15 cellular contexts compared by ENCODE assay signal in genomic region chr5:133403741-133404364, GRCh38.
DNase-seq lines count a peak whose midpoint lies in the region; ATAC-seq and TF ChIP-seq lines count a peak whose summit lies in the region.
"Had no signal": no experiment of that assay in that cellular context is flagged by ENCODE, and none has a peak within 500 bp of the region (broad histone marks: within the 10 kb centered on the region; RNA-seq: fewer than 3 reads in every experiment).

No MANE protein-coding gene starts in this region.

- H2AFZ ChIP-seq in neuronal stem cell (ENCODE audit: low read length): no peak overlapping the region

- WGBS in esophagus muscularis mucosa: 96% methylated on average over 4 of the region's 5 CpGs
- WGBS in neuronal stem cell (ENCODE audit: extremely low coverage in 2 of 2, insufficient read length in 2 of 2, insufficient replicate concordance in 1 of 2), 2 donors: no CpG with 5 or more reads among the region's 5 CpGs

- H3K4ac ChIP-seq in neuronal stem cell (ENCODE audit: low read length): no peak overlapping the region

- no peak overlapping the region for H2BK12ac ChIP-seq in neuronal stem cell (ENCODE audit: low read length)

- no peak for TF ChIP-seq EP300 in esophagus muscularis mucosa (IDR thresholded peaks at IDR 0.05)

- intact Hi-C loops in left cardiac atrium (cut with DNase I) (no loop called here), esophagus muscularis mucosa (cut with DNase I) (no loop called here), lower lobe of right lung (cut with DNase I) (no loop called here)

- no peak overlapping the region for H3K14ac ChIP-seq in neuronal stem cell (ENCODE audit: low read length)

- H3K9me3 ChIP-seq in right atrium auricular region (no peaks in the 10 kb centered on the region), esophagus muscularis mucosa (no peaks in the 10 kb centered on the region), neuronal stem cell (replicated peaks in 1 of 2; ENCODE audit: control insufficient read depth in 2 of 2, insufficient read depth in 1 of 2, low read depth in 1 of 2, low read length in 2 of 2) (no peaks in the 10 kb centered on the region), lower lobe of right lung (no peaks in the 10 kb centered on the region)

- peak overlapping the region; percentile 5 for H3K18ac ChIP-seq in neuronal stem cell (ENCODE audit: low read length)

- no peak overlapping the region for H3K9ac ChIP-seq in neuronal stem cell (ENCODE audit: low read depth, low read length, poor library complexity)

- TF ChIP-seq POLR2A in esophagus muscularis mucosa (IDR thresholded peaks at IDR 0.05; ENCODE audit: low read depth): no peak

- CTCF ChIA-PET in activated CD4-positive, alpha-beta T cell treated with anti-CD3 and anti-CD28 coated beads, Interleukin-2, amount 10 ng/mL, durations not matched to agents 7 days and 5 days (lab: Charles Lee): interaction anchor here (1.2 to 1.4 kb wide), 2 partner anchors 10 to 20 kb away, joined by 4 to 5 read pairs; no protein-coding TSS in a partner anchor

- H3K79me1 ChIP-seq in neuronal stem cell (ENCODE audit: low read depth, low read length): no peaks in the 10 kb centered on the region

- H3K4me1 Mint-ChIP-seq in activated CD4-positive, alpha-beta T cell treated with anti-CD3 and anti-CD28 coated beads, Interleukin-2, amount 10 ng/mL, durations not matched to agents 7 days and 5 days: no peaks in the 10 kb centered on the region

- TF ChIP-seq CTCF in right atrium auricular region (IDR thresholded peaks at IDR 0.05) (no peak), esophagus muscularis mucosa (IDR thresholded peaks at IDR 0.05) (no peak), lower lobe of right lung (IDR thresholded peaks at IDR 0.05) (no peak)

- peak overlapping the region; percentile 9 for H2BK15ac ChIP-seq in neuronal stem cell (ENCODE audit: low read length)

- H3K27ac Mint-ChIP-seq in activated CD4-positive, alpha-beta T cell treated with anti-CD3 and anti-CD28 coated beads, Interleukin-2, amount 10 ng/mL, durations not matched to agents 7 days and 5 days: no peak overlapping the region
- H3K27ac Mint-ChIP-seq: B cell; CD4-positive, CD25-positive, alpha-beta regulatory T cell; CD8-positive, alpha-beta memory T cell had no signal

- H3K4me1 ChIP-seq in right atrium auricular region (no peaks in the 10 kb centered on the region), esophagus muscularis mucosa (no peaks in the 10 kb centered on the region), neuronal stem cell (ENCODE audit: control insufficient read depth in 2 of 2, insufficient read depth in 1 of 2, low read depth in 1 of 2, low read length in 2 of 2) (peaks cover 0 to 15% of the 10 kb centered on the region in 2 donors), lower lobe of right lung (no peaks in the 10 kb centered on the region)

- H3K23ac ChIP-seq in neuronal stem cell (ENCODE audit: low read depth, low read length, poor library complexity): no peak overlapping the region

- H3K4me3 ChIP-seq in right atrium auricular region (no peak overlapping the region), esophagus muscularis mucosa (no peak overlapping the region), neuronal stem cell (ENCODE audit: low read length in 2 of 2) (no peak overlapping the region), lower lobe of right lung (no peak overlapping the region)
- H3K4me3 ChIP-seq: GM12878 had no signal

- POLR2A ChIA-PET in activated CD4-positive, alpha-beta T cell treated with anti-CD3 and anti-CD28 coated beads, Interleukin-2, amount 10 ng/mL, durations not matched to agents 7 days and 5 days (lab: Charles Lee): no interaction called here

- no peaks in the 10 kb centered on the region for H3K27me3 Mint-ChIP-seq in activated CD4-positive, alpha-beta T cell treated with anti-CD3 and anti-CD28 coated beads, Interleukin-2, amount 10 ng/mL, durations not matched to agents 7 days and 5 days
- H3K27me3 Mint-ChIP-seq: B cell; CD4-positive, CD25-positive, alpha-beta regulatory T cell had no signal

- DNase-seq in right atrium auricular region (ENCODE audit: low spot score) (peak; percentile 42), left cardiac atrium (no peak), esophagus muscularis mucosa (ENCODE audit: extremely low spot score) (peak; percentile 72), neuronal stem cell (ENCODE audit: low spot score) (no peak), lower lobe of right lung (no peak)
- no peak for DNase-seq in stimulated activated naive CD4-positive, alpha-beta T cell (lab: John Stamatoyannopoulos, UW)
- DNase-seq in activated CD4-positive, alpha-beta T cell treated with anti-CD3 and anti-CD28 coated beads, Interleukin-2, amount 10 ng/mL, durations not matched to agents 7 days and 5 days: no peak
- DNase-seq: C1 segment of cervical spinal cord; CD4-positive, CD25-positive, alpha-beta regulatory T cell; CD8-positive, alpha-beta memory T cell; COR-L47; DMS 273 treated with DMSO at 0.1 percent for 48 hours had no signal

- ATAC-seq in left cardiac atrium (no peak), lower lobe of right lung (no peak)
- ATAC-seq: GM12878 had no signal

- no peak overlapping the region for H3K27ac ChIP-seq in right atrium auricular region
- H3K27ac ChIP-seq in esophagus muscularis mucosa (replicated peaks in 1 of 4): no peak overlapping the region
- no peak overlapping the region for H3K27ac ChIP-seq in neuronal stem cell (replicated peaks; ENCODE audit: low read length)
- H3K27ac ChIP-seq in lower lobe of right lung: no peak overlapping the region

- no peak overlapping the region for H4K91ac ChIP-seq in neuronal stem cell (ENCODE audit: low read depth, low read length, poor library complexity)

- H3K27me3 ChIP-seq in right atrium auricular region (no peaks in the 10 kb centered on the region), esophagus muscularis mucosa (peaks cover 0 to 25% (median 0%) of the 10 kb centered on the region in 4 donors), neuronal stem cell (ENCODE audit: control insufficient read depth in 3 of 3, insufficient read depth in 3 of 3, low read depth in 1 of 3, low read length in 3 of 3) (peaks cover 0 to 2% (median 0%) of the 10 kb centered on the region in 3 experiments), lower lobe of right lung (ENCODE audit: low read depth) (no peaks in the 10 kb centered on the region)

- peak overlapping the region; percentile 24 for H2AK5ac ChIP-seq in neuronal stem cell (ENCODE audit: low read depth, low read length)

- no peaks in the 10 kb centered on the region for H3K9me3 Mint-ChIP-seq in activated CD4-positive, alpha-beta T cell treated with anti-CD3 and anti-CD28 coated beads, Interleukin-2, amount 10 ng/mL, durations not matched to agents 7 days and 5 days
- H3K9me3 Mint-ChIP-seq: CD4-positive, CD25-positive, alpha-beta regulatory T cell; CD8-positive, alpha-beta memory T cell; H9 had no signal

- no peaks in the 10 kb centered on the region for H3K36me3 ChIP-seq in right atrium auricular region
- H3K36me3 ChIP-seq in esophagus muscularis mucosa: no peaks in the 10 kb centered on the region
- no peaks in the 10 kb centered on the region for H3K36me3 ChIP-seq in neuronal stem cell (replicated peaks in 1 of 2; ENCODE audit: control insufficient read depth in 2 of 2, insufficient read depth in 2 of 2, low read length in 2 of 2)
- no peaks in the 10 kb centered on the region for H3K36me3 ChIP-seq in lower lobe of right lung

- no peak overlapping the region for H4K8ac ChIP-seq in neuronal stem cell (ENCODE audit: low read depth, low read length)

- H3K4me3 Mint-ChIP-seq in activated CD4-positive, alpha-beta T cell treated with anti-CD3 and anti-CD28 coated beads, Interleukin-2, amount 10 ng/mL, durations not matched to agents 7 days and 5 days: no peak overlapping the region
- H3K4me3 Mint-ChIP-seq: B cell; CD4-positive, CD25-positive, alpha-beta regulatory T cell; CD8-positive, alpha-beta memory T cell; H9 had no signal

- no peaks in the 10 kb centered on the region for H3K36me3 Mint-ChIP-seq in activated CD4-positive, alpha-beta T cell treated with anti-CD3 and anti-CD28 coated beads, Interleukin-2, amount 10 ng/mL, durations not matched to agents 7 days and 5 days (ENCODE audit: low read depth)
- H3K36me3 Mint-ChIP-seq: CD4-positive, CD25-positive, alpha-beta regulatory T cell had no signal

- H3K4me2 ChIP-seq in neuronal stem cell (ENCODE audit: insufficient read depth, low read length, poor library complexity, severe bottlenecking): no peak overlapping the region

- H2BK5ac ChIP-seq in neuronal stem cell (ENCODE audit: low read length): no peak overlapping the region

- H2BK120ac ChIP-seq in neuronal stem cell (ENCODE audit: low read depth, low read length): no peak overlapping the region

Comparison
In these comparisons a context has a peak if more than half of its experiments do, and no peak if none do; other contexts are left out.
1. DNase-seq: peak in right atrium auricular region (single experiment) and esophagus muscularis mucosa (single experiment); none in left cardiac atrium (single experiment), neuronal stem cell (single experiment), lower lobe of right lung (single experiment), stimulated activated naive CD4-positive, alpha-beta T cell (0 of 6) and activated CD4-positive, alpha-beta T cell treated with anti-CD3 and anti-CD28 coated beads, Interleukin-2, amount 10 ng/mL, durations not matched to agents 7 days and 5 days (single experiment).